In genomic region chr13:106917673-106918652, GRCh38 we compare ENCODE assay signal across 8 cellular contexts.
DNase-seq lines count a peak whose midpoint lies in the region; ATAC-seq and TF ChIP-seq lines count a peak whose summit lies in the region.

No MANE protein-coding gene starts in this region.

- H3K4me3 ChIP-seq in astrocyte of the cerebellum (ENCODE audit: low read depth, low read length) (peak overlapping the region; percentile 57), hepatocyte (peak overlapping the region; percentile 76), rectal smooth muscle tissue (ENCODE audit: low read length) (peak overlapping the region; percentile 78), uterus (peak overlapping the region; percentile 35 to 50)

- no peaks in the 10 kb centered on the region for H3K27me3 ChIP-seq in hepatocyte
- no peaks in the 10 kb centered on the region for H3K27me3 ChIP-seq in rectal smooth muscle tissue (ENCODE audit: control insufficient read depth, insufficient read depth, low read length)
- no peaks in the 10 kb centered on the region for H3K27me3 ChIP-seq in uterus

- TF ChIP-seq POLR2A in uterus (IDR thresholded peaks at IDR 0.05), result no peak

- H3K4me2 ChIP-seq in hepatocyte, result peak overlapping the region; percentile 91

- H3K9me3 ChIP-seq in hepatocyte (ENCODE audit: low read depth), result no peaks in the 10 kb centered on the region
- H3K9me3 ChIP-seq in uterus, result no peaks in the 10 kb centered on the region

- WGBS in hepatocyte (ENCODE audit: low lambda C conversion rate, missing lambda C conversion rate), result 2% methylated on average over 48 of the region's 63 CpGs

- in situ Hi-C loops in G401 (cut with HindIII; ENCODE audit: low sequenced_read_pairs) (no loop called here), KBM-7 (cut with MboI; ENCODE audit: low pct_unique_long_range_greater_than_20kb, low sequenced_read_pairs) (loop anchor here (25.0 kb wide), 1 partner anchor 356 kb away; the partner anchor contains the start of gene ARGLU1), astrocyte of the cerebellum (cut with HindIII; ENCODE audit: low sequenced_read_pairs) (no loop called here)

- H3K36me3 ChIP-seq in hepatocyte (replicated peaks; ENCODE audit: insufficient read depth, low read depth), result no peaks in the 10 kb centered on the region
- no peaks in the 10 kb centered on the region for H3K36me3 ChIP-seq in rectal smooth muscle tissue (ENCODE audit: control insufficient read depth, insufficient read depth, low read length)
- H3K36me3 ChIP-seq in uterus, result no peaks in the 10 kb centered on the region

- H3K9ac ChIP-seq in rectal smooth muscle tissue (ENCODE audit: low read length), result peak overlapping the region; percentile 30

- H4K20me1 ChIP-seq in hepatocyte (ENCODE audit: insufficient read depth, poor library complexity, severe bottlenecking), result no peaks in the 10 kb centered on the region

- peak; percentile 97 for TF ChIP-seq CTCF in astrocyte of the cerebellum (IDR thresholded peaks at IDR 0.05; ENCODE audit: low read depth, low read length, missing control alignments)
- TF ChIP-seq CTCF in hepatocyte (IDR thresholded peaks at IDR 0.05; ENCODE audit: poor library complexity), result peak; percentile 98
- TF ChIP-seq CTCF in uterus (IDR thresholded peaks at IDR 0.05), result peak; percentile 72 to 93 (median 80)

- no peaks in the 10 kb centered on the region for H3K79me2 ChIP-seq in hepatocyte

- H3K4me1 ChIP-seq in hepatocyte (ENCODE audit: insufficient read depth) (peaks cover 11% of the 10 kb centered on the region), rectal smooth muscle tissue (ENCODE audit: control insufficient read depth, insufficient read depth, low read length) (no peaks in the 10 kb centered on the region), uterus (no peaks in the 10 kb centered on the region)

- H2AFZ ChIP-seq in hepatocyte, result peak overlapping the region; percentile 80

- intact Hi-C loops in uterus (cut with DNase I; ENCODE audit: low total_unique reads), result no loop called here

- H3K9me2 ChIP-seq in hepatocyte (replicated peaks; ENCODE audit: insufficient read depth), result no peaks in the 10 kb centered on the region

- peak; percentile 96 for ATAC-seq in GM21723 (IDR thresholded peaks at IDR 0.05; ENCODE audit: unreplicated experiment)

- H3K27ac ChIP-seq in hepatocyte (peak overlapping the region; percentile 94), rectal smooth muscle tissue (ENCODE audit: low read depth, low read length) (peak overlapping the region; percentile 52), uterus (peak overlapping the region; percentile 72 to 88)

- DNase-seq in G401 (ENCODE audit: low spot score) (peak; percentile 45), KBM-7 (peak; percentile 90), T-helper 2 cell (peak; percentile 15 to 82 (median 46)), astrocyte of the cerebellum (ENCODE audit: low read depth) (peak; percentile 47), hepatocyte (ENCODE audit: low spot score) (peak; percentile 89), uterus (peak; percentile 47 to 74)

Comparison
In these comparisons a context has a peak if more than half of its experiments do, and no peak if none do; other contexts are left out.
1. Peak in every context shown above with its lines: DNase-seq, ATAC-seq, H3K4me3 ChIP-seq and H3K27ac ChIP-seq.